Comparison of ENCODE assay signal across 10 cellular contexts in the genomic region with DNA sequence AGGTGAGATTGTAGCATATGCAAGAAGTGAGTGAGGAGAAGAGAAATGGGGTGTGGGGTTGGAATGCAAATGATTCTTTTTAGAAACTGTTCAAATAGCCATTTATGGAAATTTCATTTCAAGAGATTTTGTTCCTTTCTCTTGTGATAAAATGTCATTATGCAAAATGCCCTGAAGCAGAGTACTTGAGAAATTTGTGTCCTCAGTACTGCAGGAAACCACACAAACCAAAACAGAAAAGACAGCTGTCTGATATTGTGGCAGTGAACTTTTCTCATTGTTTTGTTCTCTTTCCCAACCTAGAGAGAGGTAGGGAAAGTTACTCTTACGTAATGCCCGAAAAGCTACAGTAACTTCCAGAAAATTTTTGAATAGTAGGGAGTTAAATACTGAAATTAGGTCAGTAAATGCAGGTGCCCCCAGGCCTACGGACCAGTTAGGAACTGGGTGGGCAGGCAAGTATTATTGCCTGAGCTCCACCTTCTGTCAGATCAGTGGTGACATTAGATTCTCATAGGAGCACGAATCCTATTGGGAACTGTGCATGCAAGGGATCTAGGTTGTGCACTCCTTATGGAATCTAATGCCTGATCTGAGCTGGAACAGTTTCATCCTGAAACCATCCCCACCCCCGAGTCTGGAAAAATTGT. TPM values are rescaled to one million over a fixed set of nuclear protein-coding genes. Genes with fewer than 3 reads are reported as not detected.
A peak's percentile ranks its signal among the peaks of the same experiment; 100 is the strongest.
DNase-seq lines count a peak whose midpoint lies in the region; ATAC-seq and TF ChIP-seq lines count a peak whose summit lies in the region.
"Had no signal": no experiment of that assay in that cellular context is flagged by ENCODE, and none has a peak within 500 bp of the region (broad histone marks: within the 10 kb centered on the region; RNA-seq: fewer than 3 reads in every experiment).

No MANE protein-coding gene starts in this region.

- H3K4me3 Mint-ChIP-seq in activated CD4-positive, alpha-beta T cell treated with anti-CD3 and anti-CD28 coated beads, Interleukin-2, amount 10 ng/mL, durations not matched to agents 24 days and 14 days, result peak overlapping the region; percentile 1
- H3K4me3 Mint-ChIP-seq in stimulated activated memory B cell treated with anti-CD40 and anti-IgM and Interleukin-4, amounts not matched to agents 10 μg/mL and 1 μg/mL and 100 μg/mL, for 72 hours, result no peak overlapping the region
- no peak overlapping the region for H3K4me3 Mint-ChIP-seq in CD14-positive monocyte
- H3K4me3 Mint-ChIP-seq: brain had no signal

- H3K27ac ChIP-seq in Panc1 (ENCODE audit: low read length), result peak overlapping the region; percentile 21

- in situ Hi-C loops in Panc1 (cut with HindIII; ENCODE audit: low pct_unique_long_range_greater_than_20kb, low sequenced_read_pairs), result no loop called here

- peaks cover 20% of the 10 kb centered on the region for H3K4me1 ChIP-seq in Panc1 (ENCODE audit: control insufficient read depth, insufficient read depth, low read length)

- H3K9me3 Mint-ChIP-seq in activated CD4-positive, alpha-beta T cell treated with anti-CD3 and anti-CD28 coated beads, Interleukin-2, amount 10 ng/mL, durations not matched to agents 24 days and 14 days, result no peaks in the 10 kb centered on the region
- H3K9me3 Mint-ChIP-seq in stimulated activated memory B cell treated with anti-CD40 and anti-IgM and Interleukin-4, amounts not matched to agents 10 μg/mL and 1 μg/mL and 100 μg/mL, for 72 hours, result no peaks in the 10 kb centered on the region
- peaks cover 0 to 2% (median 0%) of the 10 kb centered on the region in 7 donors for H3K9me3 Mint-ChIP-seq in CD14-positive monocyte
- H3K9me3 Mint-ChIP-seq: brain had no signal

- peaks cover 39% of the 10 kb centered on the region; the same call in 1 of the 2 replicates for H3K36me3 ChIP-seq in Panc1 (ENCODE audit: control insufficient read depth, insufficient read depth, low read length)

- POLR2A ChIA-PET in Panc1 (lab: Charles Lee), result no interaction called here

- no peak overlapping the region for H3K4me3 ChIP-seq in Panc1 (ENCODE audit: low read depth in 2 of 2, low read length in 2 of 2)

- DNase-seq in activated CD4-positive, alpha-beta T cell treated with anti-CD3 and anti-CD28 coated beads, Interleukin-2, amount 10 ng/mL, durations not matched to agents 24 days and 14 days, result no peak
- DNase-seq in activated CD4-positive, alpha-beta T cell treated with anti-CD3 and anti-CD28 coated beads, Interleukin-2, amount 50 U/mL, for 4 hours, result no peak
- no peak for DNase-seq in Panc1 (ENCODE audit: low read depth, low spot score)
- DNase-seq in CD14-positive monocyte (ENCODE audit: low spot score), result no peak
- no peak for DNase-seq in D341Med (ENCODE audit: low spot score)
- no peak for DNase-seq in NCI-H748 (lab: John Stamatoyannopoulos, UW; ENCODE audit: unreplicated experiment)
- DNase-seq: NCI-H446 had no signal

- peaks cover 22% of the 10 kb centered on the region for H3K4me1 Mint-ChIP-seq in activated CD4-positive, alpha-beta T cell treated with anti-CD3 and anti-CD28 coated beads, Interleukin-2, amount 10 ng/mL, durations not matched to agents 24 days and 14 days
- H3K4me1 Mint-ChIP-seq in stimulated activated memory B cell treated with anti-CD40 and anti-IgM and Interleukin-4, amounts not matched to agents 10 μg/mL and 1 μg/mL and 100 μg/mL, for 72 hours, result peaks cover 16% of the 10 kb centered on the region
- peaks cover 28% of the 10 kb centered on the region for H3K4me1 Mint-ChIP-seq in CD14-positive monocyte

- TF ChIP-seq CTCF in Panc1 (IDR thresholded peaks at IDR 0.05), result no peak
- no peak for TF ChIP-seq CTCF in CD14-positive monocyte (IDR thresholded peaks at IDR 0.05)

- ATAC-seq in HG02852 (IDR thresholded peaks at IDR 0.05; ENCODE audit: unreplicated experiment) (peak; percentile 94), Panc1 (no peak)
- peak; percentile 62 for ATAC-seq in stimulated activated memory B cell treated with anti-CD40 and anti-IgM and Interleukin-4, amounts not matched to agents 10 μg/mL and 1 μg/mL and 100 μg/mL, for 72 hours

- BruUV-seq in Panc1 (replicated peaks; lab: Mats Ljungman, UMichigan), result no TSS peak

- no peaks in the 10 kb centered on the region for H3K9me3 ChIP-seq in Panc1 (ENCODE audit: control insufficient read depth, insufficient read depth, low read depth, low read length)

- intact Hi-C loops in activated CD4-positive, alpha-beta T cell treated with anti-CD3 and anti-CD28 coated beads, Interleukin-2, amount 10 ng/mL, durations not matched to agents 24 days and 14 days (cut with micrococcal nuclease), result no loop called here
- intact Hi-C loops in Panc1 (cut with micrococcal nuclease; ENCODE audit: unreplicated experiment) (no loop called here), CD14-positive monocyte (cut with micrococcal nuclease) (no loop called here)

- H3K27me3 Mint-ChIP-seq in activated CD4-positive, alpha-beta T cell treated with anti-CD3 and anti-CD28 coated beads, Interleukin-2, amount 10 ng/mL, durations not matched to agents 24 days and 14 days, result no peaks in the 10 kb centered on the region
- no peaks in the 10 kb centered on the region for H3K27me3 Mint-ChIP-seq in stimulated activated memory B cell treated with anti-CD40 and anti-IgM and Interleukin-4, amounts not matched to agents 10 μg/mL and 1 μg/mL and 100 μg/mL, for 72 hours
- no peaks in the 10 kb centered on the region for H3K27me3 Mint-ChIP-seq in CD14-positive monocyte (ENCODE audit: low read depth in 3 of 3)
- H3K27me3 Mint-ChIP-seq: brain had no signal

- peak overlapping the region; percentile 21 for H3K27ac Mint-ChIP-seq in activated CD4-positive, alpha-beta T cell treated with anti-CD3 and anti-CD28 coated beads, Interleukin-2, amount 10 ng/mL, durations not matched to agents 24 days and 14 days
- no peak overlapping the region for H3K27ac Mint-ChIP-seq in stimulated activated memory B cell treated with anti-CD40 and anti-IgM and Interleukin-4, amounts not matched to agents 10 μg/mL and 1 μg/mL and 100 μg/mL, for 72 hours
- peak overlapping the region in 3 of 7 donors; percentile 51 to 62 (median 53) for H3K27ac Mint-ChIP-seq in CD14-positive monocyte

- H3K27me3 ChIP-seq in Panc1 (ENCODE audit: control insufficient read depth, insufficient read depth, low read length), result no peaks in the 10 kb centered on the region

- CTCF ChIA-PET in Panc1 (lab: Charles Lee), result no interaction called here

- H3K36me3 Mint-ChIP-seq in activated CD4-positive, alpha-beta T cell treated with anti-CD3 and anti-CD28 coated beads, Interleukin-2, amount 10 ng/mL, durations not matched to agents 24 days and 14 days (ENCODE audit: low read depth), result peaks cover 63% of the 10 kb centered on the region
- H3K36me3 Mint-ChIP-seq in stimulated activated memory B cell treated with anti-CD40 and anti-IgM and Interleukin-4, amounts not matched to agents 10 μg/mL and 1 μg/mL and 100 μg/mL, for 72 hours, result peaks cover 77% of the 10 kb centered on the region
- peaks cover 60 to 79% of the 10 kb centered on the region in 2 donors for H3K36me3 Mint-ChIP-seq in CD14-positive monocyte

RNA-seq across cellular contexts. Expression of gene DLD, which starts 34.0 kb away (rescaled TPM):
- 113 and 119 TPM in 2 replicates for total RNA-seq in activated CD4-positive, alpha-beta T cell treated with anti-CD3 and anti-CD28 coated beads, Interleukin-2, amount 10 ng/mL, durations not matched to agents 24 days and 14 days
- 88.8 TPM for total RNA-seq in Panc1 (2021; ENCODE audit: unreplicated experiment)
- polyA plus RNA-seq in Panc1 (2012; ENCODE audit: insufficient read length), result 61.6 TPM
- polyA plus RNA-seq in CD14-positive monocyte, result 10 to 100 TPM; 54.5 to 73.6 TPM
